In genomic region chr2:46334389-46335345, GRCh38 we compare ENCODE assay signal across 10 cellular contexts. TPM values are rescaled to one million over a fixed set of nuclear protein-coding genes. Genes with fewer than 3 reads are reported as not detected.
DNase-seq lines count a peak whose midpoint lies in the region; ATAC-seq and FAIRE-seq lines count a peak whose summit lies in the region.
"Had no signal": no experiment of that assay in that cellular context is flagged by ENCODE, and none has a peak within 500 bp of the region (broad histone marks: within the 10 kb centered on the region; RNA-seq: fewer than 3 reads in every experiment).

No MANE protein-coding gene starts in this region.

- FAIRE-seq in small intestine (lab: Jason Lieb, UNC): no peak

- no peaks in the 10 kb centered on the region for H3K36me3 Mint-ChIP-seq in activated naive CD4-positive, alpha-beta T cell treated with anti-CD3 and anti-CD28 coated beads for 36 hours (ENCODE audit: low read depth)
- H3K36me3 Mint-ChIP-seq: activated naive CD4-positive, alpha-beta T cell treated with anti-CD3 and anti-CD28 coated beads, Interleukin-2, amount 10 ng/mL, durations not matched to agents 7 days and 5 days had no signal

- DNase-seq in GM04503 (ENCODE audit: low read depth): peak; percentile 98
- DNase-seq in hepatic stellate cell (ENCODE audit: low spot score): peak; percentile 73
- DNase-seq in small intestine: no peak
- no peak for DNase-seq in activated naive CD4-positive, alpha-beta T cell treated with anti-CD3 and anti-CD28 coated beads for 36 hours
- no peak for DNase-seq in stimulated activated naive CD4-positive, alpha-beta T cell treated with Interleukin-2 at 50 U/mL for 16 hours (lab: John Stamatoyannopoulos, UW)
- DNase-seq in DMS79 (lab: John Stamatoyannopoulos, UW): no peak

- H3K9me3 ChIP-seq in small intestine (ENCODE audit: control insufficient read depth, low read depth): no peaks in the 10 kb centered on the region

- ATAC-seq in GM21367 (IDR thresholded peaks at IDR 0.05; ENCODE audit: unreplicated experiment): no peak

- CTCF ChIA-PET in activated naive CD4-positive, alpha-beta T cell treated with anti-CD3 and anti-CD28 coated beads for 36 hours (lab: Charles Lee): no interaction called here

- H3K27ac Mint-ChIP-seq in activated naive CD4-positive, alpha-beta T cell treated with anti-CD3 and anti-CD28 coated beads for 36 hours: no peak overlapping the region
- H3K27ac Mint-ChIP-seq: activated naive CD4-positive, alpha-beta T cell treated with anti-CD3 and anti-CD28 coated beads, Interleukin-2, amount 10 ng/mL, durations not matched to agents 7 days and 5 days had no signal

- WGBS in small intestine, 3 donors: 42 to 52% (median 43%) methylated on average over 6 of the region's 6 CpGs

- peak overlapping the region; percentile 46 for H3K27ac ChIP-seq in angular gyrus (ENCODE audit: low read depth, low read length)
- peak overlapping the region; percentile 74 to 91 for H3K27ac ChIP-seq in small intestine (ENCODE audit: low read depth in 1 of 2, low read length in 1 of 2)

- no peaks in the 10 kb centered on the region for H3K27me3 ChIP-seq in small intestine (ENCODE audit: control insufficient read depth in 2 of 2, insufficient read depth in 2 of 2, low read length in 2 of 2)

- no peaks in the 10 kb centered on the region for H3K9me3 Mint-ChIP-seq in activated naive CD4-positive, alpha-beta T cell treated with anti-CD3 and anti-CD28 coated beads for 36 hours
- H3K9me3 Mint-ChIP-seq: activated naive CD4-positive, alpha-beta T cell treated with anti-CD3 and anti-CD28 coated beads, Interleukin-2, amount 10 ng/mL, durations not matched to agents 7 days and 5 days had no signal

- H3K4me1 ChIP-seq in small intestine (ENCODE audit: control insufficient read depth in 2 of 2, insufficient read depth in 1 of 2, low read depth in 1 of 2, low read length in 1 of 2): peaks cover 17 to 67% of the 10 kb centered on the region in 2 donors

- intact Hi-C loops in activated naive CD4-positive, alpha-beta T cell treated with anti-CD3 and anti-CD28 coated beads for 36 hours (cut with micrococcal nuclease): no loop called here

- peaks cover 13% of the 10 kb centered on the region for H3K4me1 Mint-ChIP-seq in activated naive CD4-positive, alpha-beta T cell treated with anti-CD3 and anti-CD28 coated beads for 36 hours (ENCODE audit: low read depth)

- H3K4me3 Mint-ChIP-seq in activated naive CD4-positive, alpha-beta T cell treated with anti-CD3 and anti-CD28 coated beads for 36 hours: no peak overlapping the region
- H3K4me3 Mint-ChIP-seq: activated naive CD4-positive, alpha-beta T cell treated with anti-CD3 and anti-CD28 coated beads, Interleukin-2, amount 10 ng/mL, durations not matched to agents 7 days and 5 days had no signal

- H3K36me3 ChIP-seq in small intestine (ENCODE audit: control insufficient read depth in 2 of 2, insufficient read depth in 2 of 2, low read length in 2 of 2): no peaks in the 10 kb centered on the region

- no peaks in the 10 kb centered on the region for H3K27me3 Mint-ChIP-seq in activated naive CD4-positive, alpha-beta T cell treated with anti-CD3 and anti-CD28 coated beads for 36 hours (ENCODE audit: low read depth)

- H3K4me3 ChIP-seq in small intestine (ENCODE audit: low read depth in 1 of 2, low read length in 2 of 2): peak overlapping the region in 1 of 2 donors; percentile 40

RNA-seq across cellular contexts. Expression of gene EPAS1, which starts 37.5 kb away (rescaled TPM):
- polyA plus RNA-seq in small intestine: 100 to 1,000 TPM in 1 of 3 donors, 10 to 100 TPM in 2; 63.0 to 106 (median 65.3) TPM
- total RNA-seq in activated naive CD4-positive, alpha-beta T cell treated with anti-CD3 and anti-CD28 coated beads for 36 hours: 1 to 10 TPM; 2.1 to 2.9 TPM
- polyA plus RNA-seq: neural cell had no signal

Comparison
In these comparisons a context has a peak if more than half of its experiments do, and no peak if none do; other contexts are left out.
1. DNase-seq: peak in GM04503 (single experiment) and hepatic stellate cell (single experiment); none in small intestine (single experiment), activated naive CD4-positive, alpha-beta T cell treated with anti-CD3 and anti-CD28 coated beads for 36 hours (single experiment), stimulated activated naive CD4-positive, alpha-beta T cell treated with Interleukin-2 at 50 U/mL for 16 hours (single experiment) and DMS79 (single experiment).